In genomic region chr2:113084249-113085000, GRCh38 we compare ENCODE assay signal across 11 cellular contexts. TPM values are rescaled to one million over a fixed set of nuclear protein-coding genes. Genes with fewer than 3 reads are reported as not detected.
DNase-seq lines count a peak whose midpoint lies in the region; ATAC-seq, FAIRE-seq and TF ChIP-seq lines count a peak whose summit lies in the region.
"Had no signal": no experiment of that assay in that cellular context is flagged by ENCODE, and none has a peak within 500 bp of the region (broad histone marks: within the 10 kb centered on the region; RNA-seq: fewer than 3 reads in every experiment).

No MANE protein-coding gene starts in this region.

- H3K36me3 ChIP-seq in MM.1S (replicated peaks; ENCODE audit: insufficient read depth, low read length) (no peaks in the 10 kb centered on the region), pancreas (no peaks in the 10 kb centered on the region)

- peak overlapping the region; percentile 3 for H3K27ac Mint-ChIP-seq in activated CD4-positive, alpha-beta T cell treated with anti-CD3 and anti-CD28 coated beads for 36 hours
- H3K27ac Mint-ChIP-seq: CD8-positive, alpha-beta memory T cell had no signal

- POLR2A ChIA-PET in activated CD4-positive, alpha-beta T cell treated with anti-CD3 and anti-CD28 coated beads for 36 hours (lab: Charles Lee), result interaction anchor here (0.9 kb wide), 1 partner anchor 72 kb away, joined by 3 read pairs; no protein-coding TSS in a partner anchor

- no peaks in the 10 kb centered on the region for H4K20me1 ChIP-seq in MM.1S (ENCODE audit: insufficient read depth, low read length)

- CTCF ChIA-PET in activated CD4-positive, alpha-beta T cell treated with anti-CD3 and anti-CD28 coated beads for 36 hours (lab: Charles Lee), result interaction anchor here (0.6 to 10.3 kb wide), 14 partner anchors 10 to 777 kb away, joined by 3 to 148 read pairs (median 4); no protein-coding TSS in a partner anchor

- intact Hi-C loops in activated CD4-positive, alpha-beta T cell treated with anti-CD3 and anti-CD28 coated beads for 36 hours (cut with DNase I, micrococcal nuclease), result loop anchor here (1.0 to 5.0 kb wide), 8 partner anchors 54 to 306 kb away; no protein-coding TSS in a partner anchor
- intact Hi-C loops in pancreas (cut with DNase I), result no loop called here

- H3K27ac ChIP-seq in MM.1S (ENCODE audit: low read length) (no peak overlapping the region), pancreas (no peak overlapping the region)

- no peak for DNase-seq in activated CD4-positive, alpha-beta T cell treated with anti-CD3 and anti-CD28 coated beads for 36 hours
- DNase-seq in activated CD4-positive, alpha-beta T cell treated with anti-CD3 and anti-CD28 coated beads, Interleukin-2, amount 50 U/mL, for 1 hour, result no peak
- DNase-seq in MM.1S (peak; percentile 31), choroid plexus epithelial cell (ENCODE audit: low read depth) (peak; percentile 32), pancreas (no peak), T-helper 9 cell (no peak), activated gamma-delta T cell treated with Interleukin-2 at 50 U/mL for 16 hours (no peak), NCI-H524 treated with DMSO at 0.1 percent for 48 hours (lab: John Stamatoyannopoulos, UW) (no peak)
- DNase-seq: CD8-positive, alpha-beta memory T cell had no signal

- no peaks in the 10 kb centered on the region for H3K4me1 ChIP-seq in MM.1S (ENCODE audit: low read length)
- no peaks in the 10 kb centered on the region for H3K4me1 ChIP-seq in pancreas

- no peaks in the 10 kb centered on the region for H3K9me3 ChIP-seq in MM.1S (replicated peaks; ENCODE audit: insufficient read depth, low read length)
- H3K9me3 ChIP-seq in pancreas, result no peaks in the 10 kb centered on the region

- no peak overlapping the region for H3K4me2 ChIP-seq in MM.1S (ENCODE audit: low read depth, low read length)

- H3F3A ChIP-seq in MM.1S (ENCODE audit: insufficient read depth, low read length), result no peaks in the 10 kb centered on the region

- H3K36me3 Mint-ChIP-seq in activated CD4-positive, alpha-beta T cell treated with anti-CD3 and anti-CD28 coated beads for 36 hours (ENCODE audit: low read depth), result no peaks in the 10 kb centered on the region

- FAIRE-seq in pancreas (lab: Jason Lieb, UNC), result no peak
- FAIRE-seq: H54 had no signal

- H3K4me3 ChIP-seq in MM.1S (ENCODE audit: low read length), result no peak overlapping the region
- H3K4me3 ChIP-seq in choroid plexus epithelial cell (ENCODE audit: low read depth, low read length), result no peak overlapping the region
- no peak overlapping the region for H3K4me3 ChIP-seq in pancreas

- no peak overlapping the region for H2AFZ ChIP-seq in MM.1S (ENCODE audit: low read length)

- H3K4me3 Mint-ChIP-seq in activated CD4-positive, alpha-beta T cell treated with anti-CD3 and anti-CD28 coated beads for 36 hours, result no peak overlapping the region
- H3K4me3 Mint-ChIP-seq: CD8-positive, alpha-beta memory T cell; naive thymus-derived CD8-positive, alpha-beta T cell had no signal

- TF ChIP-seq CTCF in MM.1S (IDR thresholded peaks at IDR 0.05; ENCODE audit: low read length) (peak; percentile 51), choroid plexus epithelial cell (conservative IDR thresholded peaks at IDR 0.05; ENCODE audit: low read depth, low read length) (peak; percentile 54), pancreas (IDR thresholded peaks at IDR 0.05) (peak in 2 of 4 donors; percentile 10 to 18)

- WGBS in pancreas, 2 donors, result 37 to 45% methylated on average over 5 of the region's 5 CpGs

- H3K4me1 Mint-ChIP-seq in activated CD4-positive, alpha-beta T cell treated with anti-CD3 and anti-CD28 coated beads for 36 hours, result peaks cover 12% of the 10 kb centered on the region
- H3K4me1 Mint-ChIP-seq: CD8-positive, alpha-beta memory T cell; naive thymus-derived CD8-positive, alpha-beta T cell had no signal

- H3K9me2 ChIP-seq in MM.1S (replicated peaks; ENCODE audit: insufficient read depth, low read length), result no peaks in the 10 kb centered on the region

- H3K9me3 Mint-ChIP-seq in activated CD4-positive, alpha-beta T cell treated with anti-CD3 and anti-CD28 coated beads for 36 hours (ENCODE audit: low read depth), result no peaks in the 10 kb centered on the region

- H3K27me3 Mint-ChIP-seq in activated CD4-positive, alpha-beta T cell treated with anti-CD3 and anti-CD28 coated beads for 36 hours, result peaks cover 2% of the 10 kb centered on the region

- ATAC-seq in activated CD4-positive, alpha-beta T cell treated with anti-CD3 and anti-CD28 coated beads for 36 hours, result peak; percentile 77
- ATAC-seq in pancreas, result peak in 3 of 4 donors; percentile 62 to 80 (median 66)

- H3K9ac ChIP-seq in MM.1S (ENCODE audit: low read length), result no peak overlapping the region

- no peaks in the 10 kb centered on the region for H3K79me2 ChIP-seq in MM.1S (ENCODE audit: low read length)

- H3K27me3 ChIP-seq in MM.1S (replicated peaks; ENCODE audit: insufficient read depth, low read length) (no peaks in the 10 kb centered on the region), pancreas (no peaks in the 10 kb centered on the region)

RNA-seq across cellular contexts. Expression of gene IL1F10, which starts 16.7 kb away (rescaled TPM):
- total RNA-seq in activated CD4-positive, alpha-beta T cell treated with anti-CD3 and anti-CD28 coated beads for 36 hours, result not detected
- total RNA-seq in pancreas, result not detected
- not detected for polyA plus RNA-seq in pancreas
- total RNA-seq: CD8-positive, alpha-beta memory T cell; naive thymus-derived CD8-positive, alpha-beta T cell had no signal
- polyA plus RNA-seq: CD8-positive, alpha-beta memory T cell; naive thymus-derived CD8-positive, alpha-beta T cell had no signal

RNA-seq across cellular contexts. Expression of gene IL36RN, which starts 25.4 kb away (rescaled TPM):
- total RNA-seq in activated CD4-positive, alpha-beta T cell treated with anti-CD3 and anti-CD28 coated beads for 36 hours, result not detected
- not detected for total RNA-seq in pancreas
- not detected for polyA plus RNA-seq in pancreas
- total RNA-seq: CD8-positive, alpha-beta memory T cell; naive thymus-derived CD8-positive, alpha-beta T cell had no signal
- polyA plus RNA-seq: CD8-positive, alpha-beta memory T cell; naive thymus-derived CD8-positive, alpha-beta T cell had no signal

RNA-seq across cellular contexts. Expression of gene IL36B, which starts 31.8 kb away (rescaled TPM):
- not detected for total RNA-seq in activated CD4-positive, alpha-beta T cell treated with anti-CD3 and anti-CD28 coated beads for 36 hours
- not detected for total RNA-seq in pancreas
- not detected for polyA plus RNA-seq in pancreas
- total RNA-seq: CD8-positive, alpha-beta memory T cell; naive thymus-derived CD8-positive, alpha-beta T cell had no signal
- polyA plus RNA-seq: CD8-positive, alpha-beta memory T cell; naive thymus-derived CD8-positive, alpha-beta T cell had no signal

RNA-seq across cellular contexts. Expression of gene IL1RN, which starts 43.0 kb away (rescaled TPM):
- total RNA-seq in activated CD4-positive, alpha-beta T cell treated with anti-CD3 and anti-CD28 coated beads for 36 hours, result 1 to 10 TPM; 4.6 to 4.8 TPM
- 1 to 10 TPM in 3 of 6 donors, under 1 TPM in 2, not detected in 1; 0.37 to 3.1 (median 1.4) TPM for total RNA-seq in pancreas
- 1 to 10 TPM in 1 of 2 donors, under 1 TPM in 1; 0.65 to 1.6 TPM for polyA plus RNA-seq in pancreas
- polyA plus RNA-seq: CD8-positive, alpha-beta memory T cell; naive thymus-derived CD8-positive, alpha-beta T cell had no signal

Comparison
In these comparisons a context has a peak if more than half of its experiments do, and no peak if none do; other contexts are left out.
1. DNase-seq: peak in MM.1S (single experiment) and choroid plexus epithelial cell (single experiment); none in activated CD4-positive, alpha-beta T cell treated with anti-CD3 and anti-CD28 coated beads for 36 hours (single experiment), activated CD4-positive, alpha-beta T cell treated with anti-CD3 and anti-CD28 coated beads, Interleukin-2, amount 50 U/mL, for 1 hour (single experiment), pancreas (0 of 6), T-helper 9 cell (single experiment), activated gamma-delta T cell treated with Interleukin-2 at 50 U/mL for 16 hours (single experiment) and NCI-H524 treated with DMSO at 0.1 percent for 48 hours (single experiment).
2. intact Hi-C loops: an anchor here in activated CD4-positive, alpha-beta T cell treated with anti-CD3 and anti-CD28 coated beads for 36 hours (1.0 to 5.0 kb wide); none called in pancreas.